13 cellular contexts compared by ENCODE assay signal in genomic region chr4:7392438-7393374, GRCh38. TPM values are rescaled to one million over a fixed set of nuclear protein-coding genes. Genes with fewer than 3 reads are reported as not detected.
DNase-seq lines count a peak whose midpoint lies in the region; ATAC-seq, FAIRE-seq and TF ChIP-seq lines count a peak whose summit lies in the region.
"Had no signal": no experiment of that assay in that cellular context is flagged by ENCODE, and none has a peak within 500 bp of the region (broad histone marks: within the 10 kb centered on the region; RNA-seq: fewer than 3 reads in every experiment).

No MANE protein-coding gene starts in this region.

- H3K4me3 ChIP-seq in upper lobe of left lung: no peak overlapping the region
- H3K4me3 ChIP-seq: gastroesophageal sphincter had no signal

- FAIRE-seq in HTR-8/SVneo (lab: Jason Lieb, UNC): no peak

- DNase-seq in DMS53 (lab: John Stamatoyannopoulos, UW) (peak; percentile 63), DMS53 treated with DMSO at 0.1 percent for 48 hours (lab: John Stamatoyannopoulos, UW; ENCODE audit: unreplicated experiment) (no peak), chondrocyte (ENCODE audit: low spot score) (peak; percentile 85), kidney glomerular epithelial cell (lab: John Stamatoyannopoulos, UW) (peak; percentile 1), upper lobe of left lung (peak; percentile 18 to 79), HTR-8/SVneo (ENCODE audit: insufficient read length, low spot score) (no peak)
- no peak for DNase-seq in stimulated activated CD4-positive, alpha-beta T cell treated with anti-CD3 and anti-CD28 coated beads, Interleukin-1b, Interleukin-23, amount 100 ng/mL, for 48 hours
- no peak for DNase-seq in activated CD4-positive, alpha-beta T cell treated with anti-CD3 and anti-CD28 coated beads, Interleukin-2, amount 10 ng/mL, durations not matched to agents 24 days and 14 days
- DNase-seq: 8988T; activated CD4-positive, alpha-beta T cell treated with anti-CD3 and anti-CD28 coated beads for 4 hours; NCI-H2171 had no signal

- no peak for TF ChIP-seq POLR2A in upper lobe of left lung (IDR thresholded peaks at IDR 0.05)

- no peaks in the 10 kb centered on the region for H3K9me3 ChIP-seq in upper lobe of left lung
- H3K9me3 ChIP-seq: gastroesophageal sphincter had no signal

- peaks cover 0 to 1% (median under 1%) of the 10 kb centered on the region in 4 donors for H3K4me1 ChIP-seq in upper lobe of left lung

- ATAC-seq in upper lobe of left lung (ENCODE audit: low FRiP score in 2 of 2): peak in 1 of 2 donors; percentile 93
- ATAC-seq: gastroesophageal sphincter had no signal

- H3K36me3 Mint-ChIP-seq in chondrocyte (ENCODE audit: low read depth): peaks cover 1% of the 10 kb centered on the region
- H3K36me3 Mint-ChIP-seq in activated CD4-positive, alpha-beta T cell treated with anti-CD3 and anti-CD28 coated beads, Interleukin-2, amount 10 ng/mL, durations not matched to agents 24 days and 14 days (ENCODE audit: low read depth): no peaks in the 10 kb centered on the region

- TF ChIP-seq CTCF in chondrocyte (IDR thresholded peaks at IDR 0.05): peak; percentile 66
- TF ChIP-seq CTCF in upper lobe of left lung (IDR thresholded peaks at IDR 0.05): no peak

- peak overlapping the region; percentile 67 for H3K27ac Mint-ChIP-seq in chondrocyte (ENCODE audit: unreplicated experiment)
- no peak overlapping the region for H3K27ac Mint-ChIP-seq in activated CD4-positive, alpha-beta T cell treated with anti-CD3 and anti-CD28 coated beads, Interleukin-2, amount 10 ng/mL, durations not matched to agents 24 days and 14 days

- TF ChIP-seq EP300 in upper lobe of left lung (IDR thresholded peaks at IDR 0.05): no peak

- no peaks in the 10 kb centered on the region for H3K9me3 Mint-ChIP-seq in chondrocyte (ENCODE audit: low read depth)
- H3K9me3 Mint-ChIP-seq in activated CD4-positive, alpha-beta T cell treated with anti-CD3 and anti-CD28 coated beads, Interleukin-2, amount 10 ng/mL, durations not matched to agents 24 days and 14 days: peaks cover 3% of the 10 kb centered on the region

- no peak overlapping the region for H3K4me3 Mint-ChIP-seq in chondrocyte (ENCODE audit: unreplicated experiment)
- no peak overlapping the region for H3K4me3 Mint-ChIP-seq in activated CD4-positive, alpha-beta T cell treated with anti-CD3 and anti-CD28 coated beads, Interleukin-2, amount 10 ng/mL, durations not matched to agents 24 days and 14 days

- peaks cover 26% of the 10 kb centered on the region for H3K4me1 Mint-ChIP-seq in chondrocyte (ENCODE audit: low read depth)
- no peaks in the 10 kb centered on the region for H3K4me1 Mint-ChIP-seq in activated CD4-positive, alpha-beta T cell treated with anti-CD3 and anti-CD28 coated beads, Interleukin-2, amount 10 ng/mL, durations not matched to agents 24 days and 14 days

- no peaks in the 10 kb centered on the region for H3K27me3 ChIP-seq in upper lobe of left lung
- H3K27me3 ChIP-seq: gastroesophageal sphincter had no signal

- intact Hi-C loops in activated CD4-positive, alpha-beta T cell treated with anti-CD3 and anti-CD28 coated beads, Interleukin-2, amount 10 ng/mL, durations not matched to agents 24 days and 14 days (cut with micrococcal nuclease): no loop called here

- no peaks in the 10 kb centered on the region for H3K36me3 ChIP-seq in upper lobe of left lung
- H3K36me3 ChIP-seq: gastroesophageal sphincter had no signal

- H3K27ac ChIP-seq in upper lobe of left lung: no peak overlapping the region
- H3K27ac ChIP-seq: gastroesophageal sphincter had no signal

- peaks cover 44% of the 10 kb centered on the region for H3K27me3 Mint-ChIP-seq in chondrocyte (ENCODE audit: low read depth)
- peaks cover 3% of the 10 kb centered on the region for H3K27me3 Mint-ChIP-seq in activated CD4-positive, alpha-beta T cell treated with anti-CD3 and anti-CD28 coated beads, Interleukin-2, amount 10 ng/mL, durations not matched to agents 24 days and 14 days

- WGBS in upper lobe of left lung, 2 donors: 59 to 69% methylated on average over 17 to 30 of the region's 31 CpGs

RNA-seq across cellular contexts. Expression of gene PSAPL1, which starts 42.0 kb away (rescaled TPM):
- not detected in 3 replicates for total RNA-seq in chondrocyte
- under 1 TPM in 3 of 6 donors, not detected in 3; 0.20 to 0.61 (median 0.31) TPM for total RNA-seq in upper lobe of left lung
- not detected in 2 replicates for total RNA-seq in activated CD4-positive, alpha-beta T cell treated with anti-CD3 and anti-CD28 coated beads, Interleukin-2, amount 10 ng/mL, durations not matched to agents 24 days and 14 days
- total RNA-seq: subcutaneous adipose tissue had no signal

Comparison
In these comparisons a context has a peak if more than half of its experiments do, and no peak if none do; other contexts are left out.
1. DNase-seq: peak in DMS53 (single experiment), chondrocyte (single experiment), kidney glomerular epithelial cell (single experiment) and upper lobe of left lung (2 of 2); none in DMS53 treated with DMSO at 0.1 percent for 48 hours (single experiment), stimulated activated CD4-positive, alpha-beta T cell treated with anti-CD3 and anti-CD28 coated beads, Interleukin-1b, Interleukin-23, amount 100 ng/mL, for 48 hours (single experiment), activated CD4-positive, alpha-beta T cell treated with anti-CD3 and anti-CD28 coated beads, Interleukin-2, amount 10 ng/mL, durations not matched to agents 24 days and 14 days (single experiment) and HTR-8/SVneo (single experiment).